ENCODE assay signal across 12 cellular contexts in the genomic region with DNA sequence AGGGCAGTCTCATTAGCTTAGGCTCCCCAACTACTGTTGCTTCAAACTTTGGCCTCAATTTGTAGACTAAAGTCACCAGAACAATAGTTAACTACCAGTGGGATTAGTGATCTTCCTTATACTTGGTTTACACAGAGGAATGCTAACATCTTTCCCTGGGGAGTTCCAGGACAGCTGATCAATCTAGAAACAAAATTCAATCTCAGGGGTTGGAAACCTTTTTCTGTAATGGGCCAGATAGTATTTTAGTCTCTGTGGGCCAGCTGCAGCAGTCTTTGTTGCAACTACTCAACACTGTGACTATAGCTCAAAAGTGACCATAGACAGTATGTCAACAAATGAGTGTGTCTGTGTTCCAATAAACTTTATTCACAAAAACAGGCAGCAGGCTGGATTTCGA.
A peak's percentile ranks its signal among the peaks of the same experiment; 100 is the strongest.
DNase-seq lines count a peak whose midpoint lies in the region; ATAC-seq and TF ChIP-seq lines count a peak whose summit lies in the region.
"Had no signal": no experiment of that assay in that cellular context is flagged by ENCODE, and none has a peak within 500 bp of the region (broad histone marks: within the 10 kb centered on the region; RNA-seq: fewer than 3 reads in every experiment).

No MANE protein-coding gene starts in this region.

- H3K36me3 ChIP-seq in esophagus muscularis mucosa: no peaks in the 10 kb centered on the region
- H3K36me3 ChIP-seq: adrenal gland, stomach had no signal

- peaks cover 16 to 28% (median 24%) of the 10 kb centered on the region in 4 donors for H3K4me1 ChIP-seq in esophagus muscularis mucosa

- WGBS in esophagus muscularis mucosa: 67% methylated on average over 1 of the region's 1 CpG

- intact Hi-C loops in esophagus muscularis mucosa (cut with DNase I): loop anchor here (10.0 kb wide), 1 partner anchor 163 kb away; no protein-coding TSS in a partner anchor

- peaks cover 5% of the 10 kb centered on the region for H3K36me3 Mint-ChIP-seq in activated T-cell treated with anti-CD3 and anti-CD28 coated beads, Interleukin-2, amount 50 U/mL, for 24 hours (ENCODE audit: low read depth)
- H3K36me3 Mint-ChIP-seq in stimulated activated memory B cell treated with anti-CD40 and anti-IgM and Interleukin-4, amounts not matched to agents 10 μg/mL and 1 μg/mL and 100 μg/mL, for 72 hours: peaks cover 9% of the 10 kb centered on the region

- DNase-seq in activated T-cell treated with anti-CD3 and anti-CD28 coated beads, Interleukin-2, amount 50 U/mL, for 24 hours: no peak
- DNase-seq in activated T-cell treated with anti-CD3 and anti-CD28 coated beads for 4 hours (no peak), LNCaP clone FGC (ENCODE audit: low read depth) (peak; percentile 30), esophagus muscularis mucosa (ENCODE audit: extremely low spot score) (no peak), SW 1271 (lab: John Stamatoyannopoulos, UW) (no peak)
- DNase-seq in effector CD4-positive, alpha-beta T cell: no peak
- DNase-seq: naive thymus-derived CD8-positive, alpha-beta T cell; stomach had no signal

- H3K4me3 ChIP-seq in LNCaP clone FGC (ENCODE audit: low read depth, low read length) (no peak overlapping the region), esophagus muscularis mucosa (no peak overlapping the region)
- H3K4me3 ChIP-seq: adrenal gland, stomach had no signal

- no peak for TF ChIP-seq CTCF in LNCaP clone FGC (IDR thresholded peaks at IDR 0.05; ENCODE audit: control insufficient read depth, extremely low read depth, insufficient read depth)
- TF ChIP-seq CTCF in esophagus muscularis mucosa (IDR thresholded peaks at IDR 0.05): no peak

- peak overlapping the region; percentile 62 to 75 (median 66) for H3K27ac ChIP-seq in esophagus muscularis mucosa (replicated peaks in 1 of 4)
- H3K27ac ChIP-seq: HL-60 had no signal

- H3K9me3 Mint-ChIP-seq in activated T-cell treated with anti-CD3 and anti-CD28 coated beads, Interleukin-2, amount 50 U/mL, for 24 hours: peaks cover 5% of the 10 kb centered on the region
- H3K9me3 Mint-ChIP-seq in stimulated activated memory B cell treated with anti-CD40 and anti-IgM and Interleukin-4, amounts not matched to agents 10 μg/mL and 1 μg/mL and 100 μg/mL, for 72 hours: peaks cover 1% of the 10 kb centered on the region

- no peak overlapping the region for H3K4me3 Mint-ChIP-seq in activated T-cell treated with anti-CD3 and anti-CD28 coated beads, Interleukin-2, amount 50 U/mL, for 24 hours
- no peak overlapping the region for H3K4me3 Mint-ChIP-seq in stimulated activated memory B cell treated with anti-CD40 and anti-IgM and Interleukin-4, amounts not matched to agents 10 μg/mL and 1 μg/mL and 100 μg/mL, for 72 hours
- H3K4me3 Mint-ChIP-seq: naive thymus-derived CD8-positive, alpha-beta T cell had no signal

- peak overlapping the region; percentile 92 for H3K27ac Mint-ChIP-seq in activated T-cell treated with anti-CD3 and anti-CD28 coated beads, Interleukin-2, amount 50 U/mL, for 24 hours
- peak overlapping the region; percentile 89 for H3K27ac Mint-ChIP-seq in stimulated activated memory B cell treated with anti-CD40 and anti-IgM and Interleukin-4, amounts not matched to agents 10 μg/mL and 1 μg/mL and 100 μg/mL, for 72 hours

- peaks cover 39% of the 10 kb centered on the region for H3K4me1 Mint-ChIP-seq in activated T-cell treated with anti-CD3 and anti-CD28 coated beads, Interleukin-2, amount 50 U/mL, for 24 hours (ENCODE audit: low read depth)
- H3K4me1 Mint-ChIP-seq in stimulated activated memory B cell treated with anti-CD40 and anti-IgM and Interleukin-4, amounts not matched to agents 10 μg/mL and 1 μg/mL and 100 μg/mL, for 72 hours: peaks cover 35% of the 10 kb centered on the region

- H3K27me3 Mint-ChIP-seq in activated T-cell treated with anti-CD3 and anti-CD28 coated beads, Interleukin-2, amount 50 U/mL, for 24 hours: no peaks in the 10 kb centered on the region
- no peaks in the 10 kb centered on the region for H3K27me3 Mint-ChIP-seq in stimulated activated memory B cell treated with anti-CD40 and anti-IgM and Interleukin-4, amounts not matched to agents 10 μg/mL and 1 μg/mL and 100 μg/mL, for 72 hours
- H3K27me3 Mint-ChIP-seq: naive thymus-derived CD8-positive, alpha-beta T cell had no signal

- H3K9me3 ChIP-seq in esophagus muscularis mucosa: no peaks in the 10 kb centered on the region
- H3K9me3 ChIP-seq: adrenal gland, stomach had no signal

- no peaks in the 10 kb centered on the region for H3K27me3 ChIP-seq in esophagus muscularis mucosa
- H3K27me3 ChIP-seq: adrenal gland, stomach had no signal

- no peak for TF ChIP-seq EP300 in esophagus muscularis mucosa (IDR thresholded peaks at IDR 0.05)

- no peak for TF ChIP-seq POLR2A in esophagus muscularis mucosa (IDR thresholded peaks at IDR 0.05; ENCODE audit: low read depth)

- no peak for ATAC-seq in stimulated activated memory B cell treated with anti-CD40 and anti-IgM and Interleukin-4, amounts not matched to agents 10 μg/mL and 1 μg/mL and 100 μg/mL, for 72 hours
- ATAC-seq in GM19035 (IDR thresholded peaks at IDR 0.05; ENCODE audit: unreplicated experiment): no peak
- ATAC-seq: naive thymus-derived CD8-positive, alpha-beta T cell had no signal
